9 cellular contexts compared by ENCODE assay signal in genomic region chr19:35557539-35558399, GRCh38. TPM values are rescaled to one million over a fixed set of nuclear protein-coding genes. Genes with fewer than 3 reads are reported as not detected.
DNase-seq lines count a peak whose midpoint lies in the region; ATAC-seq and TF ChIP-seq lines count a peak whose summit lies in the region.
"Had no signal": no experiment of that assay in that cellular context is flagged by ENCODE, and none has a peak within 500 bp of the region (broad histone marks: within the 10 kb centered on the region; RNA-seq: fewer than 3 reads in every experiment).

No MANE protein-coding gene starts in this region.

- peaks cover 3 to 40% of the 10 kb centered on the region in 2 donors for H3K27me3 ChIP-seq in breast epithelium
- peaks cover 13 to 71% of the 10 kb centered on the region in 2 donors for H3K27me3 ChIP-seq in left lung

- CTCF ChIA-PET in MCF 10A (lab: Yijun Ruan, JAX), result interaction anchor here (0.8 to 1.4 kb wide), 3 partner anchors 9 to 62 kb away, joined by 3 to 5 read pairs (median 4); no protein-coding TSS in a partner anchor

- H3K4me3 Mint-ChIP-seq in MCF 10A (ENCODE audit: unreplicated experiment), result no peak overlapping the region

- no peak overlapping the region for H3K27ac Mint-ChIP-seq in MCF 10A (ENCODE audit: low read depth, unreplicated experiment)

- no TSS peak for BruUV-seq in MCF 10A (replicated peaks; lab: Mats Ljungman, UMichigan)

- H3K27ac ChIP-seq in breast epithelium (no peak overlapping the region), left lung (no peak overlapping the region)

- H3K4me3 ChIP-seq in breast epithelium, result peak overlapping the region; percentile 20 to 67 (median 49)
- peak overlapping the region; percentile 15 to 34 for H3K4me3 ChIP-seq in left lung

- H3K36me3 Mint-ChIP-seq in MCF 10A (ENCODE audit: insufficient read depth, unreplicated experiment), result no peaks in the 10 kb centered on the region

- intact Hi-C loops in breast epithelium (cut with DNase I; ENCODE audit: low total_unique reads) (no loop called here), MCF 10A (cut with micrococcal nuclease) (no loop called here), left lung (cut with DNase I) (no loop called here)

- ATAC-seq in left lung (peak; percentile 85), HG02763 (IDR thresholded peaks at IDR 0.05; ENCODE audit: unreplicated experiment) (no peak), GM18498 (IDR thresholded peaks at IDR 0.05; ENCODE audit: unreplicated experiment) (no peak)

- POLR2A ChIA-PET in MCF 10A (lab: Yijun Ruan, JAX), result no interaction called here

- H3K4me1 ChIP-seq in breast epithelium (no peaks in the 10 kb centered on the region), left lung (peaks cover 0 to 8% of the 10 kb centered on the region in 2 donors)

- no peaks in the 10 kb centered on the region for H3K9me3 ChIP-seq in breast epithelium
- no peaks in the 10 kb centered on the region for H3K9me3 ChIP-seq in left lung

- no peaks in the 10 kb centered on the region for H3K9me3 Mint-ChIP-seq in MCF 10A (ENCODE audit: unreplicated experiment)

- H3K4me1 Mint-ChIP-seq in MCF 10A (ENCODE audit: insufficient read depth, unreplicated experiment), result no peaks in the 10 kb centered on the region

- no peak for TF ChIP-seq CTCF in breast epithelium (IDR thresholded peaks at IDR 0.05)
- no peak for TF ChIP-seq CTCF in MCF 10A (IDR thresholded peaks at IDR 0.05; ENCODE audit: unreplicated experiment)
- TF ChIP-seq CTCF in left lung (IDR thresholded peaks at IDR 0.05), result no peak

- no peaks in the 10 kb centered on the region for H3K36me3 ChIP-seq in breast epithelium
- H3K36me3 ChIP-seq in left lung, result no peaks in the 10 kb centered on the region

- H3K27me3 Mint-ChIP-seq in MCF 10A (ENCODE audit: insufficient read depth, unreplicated experiment), result peaks cover 34% of the 10 kb centered on the region

- peak in 1 of 2 donors; percentile 72 for DNase-seq in breast epithelium (ENCODE audit: low spot score in 2 of 2)
- DNase-seq in MCF 10A (ENCODE audit: unreplicated experiment), result no peak
- DNase-seq in T-helper 9 cell, result peak; percentile 40
- DNase-seq in cerebellar cortex (ENCODE audit: low spot score), result peak; percentile 84
- peak; percentile 60 to 91 for DNase-seq in left lung
- peak in 2 of 3 donors; percentile 30 to 58 for DNase-seq in stimulated activated CD4-positive, alpha-beta T cell treated with anti-CD3 and anti-CD28 coated beads, TNF-alpha, amount 100 ng/mL, for 48 hours (ENCODE audit: low read depth in 3 of 3)
- DNase-seq: DND-41 had no signal

- no peak for TF ChIP-seq POLR2A in breast epithelium (IDR thresholded peaks at IDR 0.05)

RNA-seq across cellular contexts. Expression of gene ATP4A, which starts 5.7 kb away (rescaled TPM):
- not detected for total RNA-seq in breast epithelium
- not detected in 2 replicates for total RNA-seq in MCF 10A (2022)
- total RNA-seq in left lung, result not detected

RNA-seq across cellular contexts. Expression of gene TMEM147, which starts 12.3 kb away (rescaled TPM):
- total RNA-seq in breast epithelium (10 to 100 TPM; 67.4 to 91.8 (median 91.8) TPM), MCF 10A (2022) (110 and 123 TPM in 2 replicates), left lung (100 to 1,000 TPM in 1 of 2 donors, 10 to 100 TPM in 1; 98.3 to 112 TPM)

RNA-seq across cellular contexts. Expression of gene GAPDHS, which starts 24.5 kb away (rescaled TPM):
- total RNA-seq in breast epithelium, result not detected
- not detected in 2 replicates for total RNA-seq in MCF 10A (2022)
- not detected for total RNA-seq in left lung

RNA-seq across cellular contexts. Expression of gene PMIS2, which starts 28.2 kb away (rescaled TPM):
- total RNA-seq in breast epithelium (not detected), MCF 10A (2022) (not detected in 2 replicates), left lung (not detected)

RNA-seq across cellular contexts. Expression of gene SBSN, which starts 29.7 kb away (rescaled TPM):
- total RNA-seq in breast epithelium (not detected), MCF 10A (2022) (0.61 TPM in 1 of 2 replicates, not detected in the other), left lung (under 1 TPM in 1 of 2 donors, not detected in 1; 0.20 TPM)
